ENCODE assay signal across 2 cellular contexts in genomic region chr16:10862432-10862831, GRCh38.
A peak's percentile ranks its signal among the peaks of the same experiment; 100 is the strongest.
TF ChIP-seq lines count a peak whose summit lies in the region.

No MANE protein-coding gene starts in this region.

TF ChIP-seq in liver, 16 proteins besides CTCF, POLR2A, EP300 and RAD21:
- no peak for TF ChIP-seq HNF4G (IDR thresholded peaks at IDR 0.05)
- TF ChIP-seq RXRA (IDR thresholded peaks at IDR 0.05), result peak in 1 of 2 donors; percentile 27
- no peak for TF ChIP-seq NR2F2 (IDR thresholded peaks at IDR 0.05)
- TF ChIP-seq JUND (IDR thresholded peaks at IDR 0.05), result peak; percentile 17 to 55
- peak; percentile 17 to 38 for TF ChIP-seq HNF4A (conservative IDR thresholded peaks at IDR 0.05)

TF ChIP-seq in HepG2, 621 proteins besides CTCF, POLR2A, EP300 and RAD21:
- TF ChIP-seq FIP1L1 (IDR thresholded peaks at IDR 0.05; ENCODE audit: borderline replicate concordance, insufficient read depth, low read depth, low read length), result no peak
